In genomic region chr10:101087376-101087775, GRCh38 we compare ENCODE assay signal across 3 cellular contexts. TPM values are rescaled to one million over a fixed set of nuclear protein-coding genes. Genes with fewer than 3 reads are reported as not detected.
"Had no signal": no experiment of that assay in that cellular context is flagged by ENCODE, and none has a peak within 500 bp of the region (broad histone marks: within the 10 kb centered on the region; RNA-seq: fewer than 3 reads in every experiment).

No MANE protein-coding gene starts in this region.

- H3K4me3 ChIP-seq: GM12878 had no signal

- DNase-seq: GDM1, GF-D8 had no signal

RNA-seq across cellular contexts. Expression of gene TLX1, which starts 43.7 kb away (rescaled TPM):
- total RNA-seq: GM12878 had no signal

RNA-seq across cellular contexts. Expression of gene PDZD7, which starts 56.4 kb away (rescaled TPM):
- total RNA-seq: GM12878 had no signal
